8 cellular contexts compared by ENCODE assay signal in the genomic region with DNA sequence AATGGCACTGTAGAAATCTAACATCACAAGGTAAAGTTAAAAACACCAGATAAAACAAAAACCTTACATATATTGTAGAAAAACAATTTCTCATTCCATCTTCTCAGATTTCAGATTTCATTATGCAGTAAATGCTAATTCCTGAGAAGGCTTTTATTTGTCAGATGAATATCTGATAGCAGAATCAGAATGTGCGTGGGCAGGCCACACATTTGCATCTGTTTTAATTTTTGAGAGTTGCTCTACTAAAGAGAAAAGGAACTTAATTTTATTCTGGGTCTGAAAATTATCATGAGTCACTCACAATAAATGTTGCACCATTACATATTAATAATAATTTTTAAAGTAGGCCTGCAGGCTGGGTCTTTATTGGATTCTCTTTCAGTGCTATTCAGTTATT.
"Had no signal": no experiment of that assay in that cellular context is flagged by ENCODE, and none has a peak within 500 bp of the region (broad histone marks: within the 10 kb centered on the region; RNA-seq: fewer than 3 reads in every experiment).

No MANE protein-coding gene starts in this region.

- FAIRE-seq: H1, H54, HTR-8/SVneo, K562 had no signal

- ATAC-seq: GM23338, K562 had no signal

- H3K4me3 ChIP-seq: GM23338, K562 had no signal

- DNase-seq: H9, HCEC 1CT, IMR-90 had no signal
